ENCODE assay signal across 7 cellular contexts in the genomic region with DNA sequence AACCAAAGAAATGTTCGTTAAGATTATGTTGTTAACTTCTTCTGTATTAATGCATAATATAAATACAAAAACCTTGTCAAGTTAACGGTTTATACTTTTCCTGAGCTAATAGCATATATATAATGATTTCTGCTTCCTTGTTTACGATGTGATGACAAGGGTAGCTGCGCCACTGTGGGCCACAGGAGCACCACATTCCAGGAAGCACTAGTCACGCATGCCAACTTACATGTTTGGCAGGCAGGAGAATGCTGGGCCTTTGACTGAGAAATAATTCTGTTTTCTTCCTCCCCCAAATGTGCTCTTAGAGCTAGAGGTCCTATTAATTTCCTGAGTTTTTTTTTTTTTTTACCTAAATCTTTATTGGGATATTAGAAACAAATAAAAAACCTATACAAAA.
DNase-seq lines count a peak whose midpoint lies in the region; ATAC-seq, FAIRE-seq and TF ChIP-seq lines count a peak whose summit lies in the region.
"Not testable (repeated sequence)": the region's sequence is repeated elsewhere in the genome, so short reads cannot be mapped to it uniquely, and the experiment has no call there.

No MANE protein-coding gene starts in this region.

- intact Hi-C loops in PC-3 (cut with micrococcal nuclease); pancreas (cut with DNase I): not testable (repeated sequence)

- BruUV-seq in PC-3 (replicated peaks; lab: Mats Ljungman, UMichigan), result not testable (repeated sequence)

- POLR2A ChIA-PET in A549 (lab: Yijun Ruan, JAX); PC-3 (lab: Charles Lee; ENCODE audit: unreplicated experiment): not testable (repeated sequence)

- CTCF ChIA-PET in A549 (lab: Yijun Ruan, JAX); PC-3 (lab: Charles Lee): not testable (repeated sequence)

- not testable (repeated sequence) for H3K27ac ChIP-seq in A549; PC-3 (ENCODE audit: low read length); RWPE2 (ENCODE audit: poor library complexity, severe bottlenecking); pancreas

- not testable (repeated sequence) for H3K36me3 ChIP-seq in PC-3 (ENCODE audit: low read depth, low read length); RWPE2 (ENCODE audit: low read depth); pancreas

- H3K4me3 ChIP-seq in A549; PC-3 (ENCODE audit: low read length); RWPE2 (ENCODE audit: severe bottlenecking); pancreas: not testable (repeated sequence)

- TF ChIP-seq CTCF in A549 (IDR thresholded peaks at IDR 0.05); PC-3 (conservative IDR thresholded peaks at IDR 0.05; ENCODE audit: low read depth, low read length); RWPE2 (IDR thresholded peaks at IDR 0.05; ENCODE audit: poor library complexity, severe bottlenecking); pancreas (IDR thresholded peaks at IDR 0.05): not testable (repeated sequence)

- not testable (repeated sequence) for H3K9ac ChIP-seq in PC-3 (ENCODE audit: low read length)

- H4K20me1 ChIP-seq in PC-3 (ENCODE audit: low read length), result not testable (repeated sequence)

- not testable (repeated sequence) for DNase-seq in A549 (ENCODE audit: low read depth in 1 of 2, low spot score in 1 of 2); GM19239 (ENCODE audit: insufficient read length, low spot score); H54 (ENCODE audit: insufficient read length, low spot score); RWPE2 (ENCODE audit: low spot score); pancreas
- peak; percentile 4 for DNase-seq in PC-3

- not testable (repeated sequence) for H3K4me1 ChIP-seq in A549; PC-3 (ENCODE audit: insufficient read depth, low read length); RWPE2 (ENCODE audit: insufficient read depth, poor library complexity, severe bottlenecking); pancreas

- not testable (repeated sequence) for ATAC-seq in A549, pancreas
- ATAC-seq in PC-3 (peak; percentile 79), RWPE2 (ENCODE audit: low read depth) (peak; percentile 72; the same call in 2 of the 3 replicates)

- not testable (repeated sequence) for H3K9me2 ChIP-seq in PC-3 (replicated peaks; ENCODE audit: low read length)

- not testable (repeated sequence) for H3F3A ChIP-seq in PC-3 (ENCODE audit: low read length, unreplicated experiment)

- TF ChIP-seq EP300 in A549 (IDR thresholded peaks at IDR 0.05), result not testable (repeated sequence)

- TF ChIP-seq RAD21 in A549 (conservative IDR thresholded peaks at IDR 0.05 in 1 of 2, IDR thresholded peaks at IDR 0.05 in 1 of 2), result not testable (repeated sequence)

- whole genome bisulfite sequencing in A549 (ENCODE audit: missing lambda C conversion rate), result 3% methylated on average over 5 of the region's 5 CpGs
- 40 to 59% methylated on average over 5 of the region's 5 CpGs for WGBS in pancreas, 2 donors

- TF ChIP-seq POLR2A in A549 (IDR thresholded peaks at IDR 0.05; ENCODE audit: low read length); H54 (IDR thresholded peaks at IDR 0.05; ENCODE audit: low read depth, low read length): not testable (repeated sequence)

- peak; percentile 99 for FAIRE-seq in A549 (lab: Jason Lieb, UNC)
- FAIRE-seq in GM19239 (lab: Jason Lieb, UNC), result peak; percentile 54
- FAIRE-seq in H54 (lab: Jason Lieb, UNC), result peak; percentile 89
- peak; percentile 13 for FAIRE-seq in islet of Langerhans (lab: Jason Lieb, UNC)
- peak; percentile 43 for FAIRE-seq in pancreas (lab: Jason Lieb, UNC)

- H2AFZ ChIP-seq in PC-3 (ENCODE audit: low read length), result not testable (repeated sequence)

- H3K9me3 ChIP-seq in A549; PC-3 (ENCODE audit: low read length); RWPE2 (ENCODE audit: severe bottlenecking); pancreas: not testable (repeated sequence)

- H3K4me2 ChIP-seq in A549; PC-3 (ENCODE audit: low read length): not testable (repeated sequence)

- not testable (repeated sequence) for H3K79me2 ChIP-seq in PC-3 (ENCODE audit: low read length)

- H3K27me3 ChIP-seq in PC-3 (ENCODE audit: low read length); RWPE2 (ENCODE audit: insufficient read depth, poor library complexity, severe bottlenecking); pancreas: not testable (repeated sequence)
